ENCODE assay signal across 8 cellular contexts in the genomic region with DNA sequence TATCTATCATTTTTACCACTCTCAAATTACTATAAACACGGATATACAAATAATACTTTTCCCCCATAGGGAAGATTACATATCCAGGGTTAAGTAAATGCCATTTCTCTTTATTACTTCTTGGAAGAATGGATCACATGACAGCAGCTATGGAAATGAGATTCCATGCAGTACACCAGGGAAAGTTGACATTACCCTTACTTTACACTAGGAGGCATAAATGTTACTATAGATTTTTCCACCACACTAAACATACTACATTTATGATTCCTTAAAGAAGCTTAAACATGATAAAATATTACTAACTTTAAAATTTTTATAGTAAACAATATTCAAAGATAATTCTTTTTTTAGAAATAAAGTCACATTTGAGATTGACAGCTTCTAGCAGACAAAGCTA.
A peak's percentile ranks its signal among the peaks of the same experiment; 100 is the strongest.
DNase-seq lines count a peak whose midpoint lies in the region; ATAC-seq and TF ChIP-seq lines count a peak whose summit lies in the region.

No MANE protein-coding gene starts in this region.

- no peaks in the 10 kb centered on the region for H3K36me3 Mint-ChIP-seq in CD8-positive, alpha-beta T cell

- TF ChIP-seq EP300 in upper lobe of left lung (IDR thresholded peaks at IDR 0.05) = no peak

- no peaks in the 10 kb centered on the region for H3K79me2 ChIP-seq in GM23248 (ENCODE audit: insufficient read depth)

- no peaks in the 10 kb centered on the region for H3F3A ChIP-seq in GM23248 (ENCODE audit: insufficient read depth)

- TF ChIP-seq CTCF in AG04450 (IDR thresholded peaks at IDR 0.05; ENCODE audit: low read depth, low read length) (peak; percentile 69), upper lobe of left lung (IDR thresholded peaks at IDR 0.05) (peak in 2 of 6 experiments; percentile 7 to 15)
- TF ChIP-seq CTCF in CD8-positive, alpha-beta T cell (IDR thresholded peaks at IDR 0.05) = no peak

- H3K4me3 Mint-ChIP-seq in CD8-positive, alpha-beta T cell = no peak overlapping the region

- CTCF ChIA-PET in AG04450 (lab: Charles Lee) = interaction anchor here (0.6 to 3.4 kb wide), 30 partner anchors 10 to 962 kb away, joined by 3 to 34 read pairs (median 4); a partner anchor contains a TSS
- CTCF ChIA-PET in CD8-positive, alpha-beta T cell (lab: Charles Lee) = no interaction called here

- ATAC-seq in HG03039 (IDR thresholded peaks at IDR 0.05; ENCODE audit: unreplicated experiment) (no peak), upper lobe of left lung (ENCODE audit: low FRiP score in 2 of 2) (no peak)
- ATAC-seq in CD8-positive, alpha-beta T cell = no peak

- TF ChIP-seq POLR2A in upper lobe of left lung (IDR thresholded peaks at IDR 0.05) = no peak

- H3K9ac ChIP-seq in GM23248 = no peak overlapping the region

- WGBS in GM23248 (ENCODE audit: low coverage in 1 of 2, low lambda C conversion rate in 2 of 2, missing lambda C conversion rate in 2 of 2), 2 experiments = 9 to 19% methylated on average over 1 of the region's 1 CpG
- 57 to 64% methylated on average over 1 of the region's 1 CpG for WGBS in upper lobe of left lung, 2 donors

- POLR2A ChIA-PET in AG04450 (lab: Yijun Ruan, JAX) = no interaction called here
- POLR2A ChIA-PET in CD8-positive, alpha-beta T cell (lab: Charles Lee) = no interaction called here

- H3K36me3 ChIP-seq in GM23248 (ENCODE audit: low read depth) = no peaks in the 10 kb centered on the region
- no peaks in the 10 kb centered on the region for H3K36me3 ChIP-seq in upper lobe of left lung
- no peaks in the 10 kb centered on the region for H3K36me3 ChIP-seq in CD8-positive, alpha-beta T cell (ENCODE audit: insufficient read depth, low read length)

- no peaks in the 10 kb centered on the region for H3K4me1 Mint-ChIP-seq in CD8-positive, alpha-beta T cell (ENCODE audit: low read depth)

- H3K9me3 ChIP-seq in AG04450 (ENCODE audit: control insufficient read depth, insufficient read depth, low read length) (peaks cover 8% of the 10 kb centered on the region; the same call in 1 of the 2 replicates), GM23248 (ENCODE audit: low read depth) (no peaks in the 10 kb centered on the region), upper lobe of left lung (no peaks in the 10 kb centered on the region)
- no peaks in the 10 kb centered on the region for H3K9me3 ChIP-seq in CD8-positive, alpha-beta T cell (ENCODE audit: low read length)

- H4K20me1 ChIP-seq in GM23248 (ENCODE audit: insufficient read depth) = no peaks in the 10 kb centered on the region

- H3K4me3 ChIP-seq in AG04450 (ENCODE audit: low read depth, low read length) (no peak overlapping the region), GM23248 (no peak overlapping the region), upper lobe of left lung (no peak overlapping the region)
- no peak overlapping the region for H3K4me3 ChIP-seq in CD8-positive, alpha-beta T cell (ENCODE audit: low read depth, low read length)

- intact Hi-C loops in CD8-positive, alpha-beta T cell (cut with DNase I, micrococcal nuclease) = no loop called here

- in situ Hi-C loops in GM23248 (cut with MboI) = no loop called here

- H3K4me2 ChIP-seq in GM23248 (ENCODE audit: unreplicated experiment) = no peak overlapping the region

- H3K27ac Mint-ChIP-seq in CD8-positive, alpha-beta T cell = no peak overlapping the region

- no peak overlapping the region for H2AFZ ChIP-seq in GM23248

- H3K4me1 ChIP-seq in GM23248 (ENCODE audit: insufficient read depth) (no peaks in the 10 kb centered on the region), upper lobe of left lung (no peaks in the 10 kb centered on the region)
- H3K4me1 ChIP-seq in CD8-positive, alpha-beta T cell (ENCODE audit: insufficient read depth, low read length) = no peaks in the 10 kb centered on the region

- peaks cover 2% of the 10 kb centered on the region for H3K9me3 Mint-ChIP-seq in CD8-positive, alpha-beta T cell

- DNase-seq in AG04450 (ENCODE audit: low read depth, low spot score) (peak; percentile 11), GM23248 (peak; percentile 0), OCI-M1 (lab: John Stamatoyannopoulos, UW) (peak; percentile 60), germinal center (ENCODE audit: low spot score) (peak; percentile 22), upper lobe of left lung (no peak), inferior parietal cortex (ENCODE audit: extremely low spot score) (no peak)
- DNase-seq in CD8-positive, alpha-beta T cell = no peak

- no peaks in the 10 kb centered on the region for H3K27me3 Mint-ChIP-seq in CD8-positive, alpha-beta T cell (ENCODE audit: low read depth)

- H3K27me3 ChIP-seq in AG04450 (ENCODE audit: control insufficient read depth, insufficient read depth, low read length) (no peaks in the 10 kb centered on the region), GM23248 (replicated peaks; ENCODE audit: insufficient read depth) (no peaks in the 10 kb centered on the region), upper lobe of left lung (no peaks in the 10 kb centered on the region)
- no peaks in the 10 kb centered on the region for H3K27me3 ChIP-seq in CD8-positive, alpha-beta T cell (ENCODE audit: insufficient read depth, low read length)

- H3K27ac ChIP-seq in AG04450 (ENCODE audit: low read depth, low read length) (no peak overlapping the region), GM23248 (no peak overlapping the region), upper lobe of left lung (no peak overlapping the region)
- H3K27ac ChIP-seq in CD8-positive, alpha-beta T cell (ENCODE audit: low read depth, low read length) = no peak overlapping the region

- H3K9me2 ChIP-seq in GM23248 (ENCODE audit: insufficient read depth) = no peaks in the 10 kb centered on the region

Comparison
In these comparisons a context has a peak if more than half of its experiments do, and no peak if none do; other contexts are left out.
1. DNase-seq: peak in AG04450 (single experiment), GM23248 (single experiment), OCI-M1 (single experiment) and germinal center (single experiment); none in upper lobe of left lung (0 of 2), CD8-positive, alpha-beta T cell (0 of 7) and inferior parietal cortex (single experiment).